In the genomic region with DNA sequence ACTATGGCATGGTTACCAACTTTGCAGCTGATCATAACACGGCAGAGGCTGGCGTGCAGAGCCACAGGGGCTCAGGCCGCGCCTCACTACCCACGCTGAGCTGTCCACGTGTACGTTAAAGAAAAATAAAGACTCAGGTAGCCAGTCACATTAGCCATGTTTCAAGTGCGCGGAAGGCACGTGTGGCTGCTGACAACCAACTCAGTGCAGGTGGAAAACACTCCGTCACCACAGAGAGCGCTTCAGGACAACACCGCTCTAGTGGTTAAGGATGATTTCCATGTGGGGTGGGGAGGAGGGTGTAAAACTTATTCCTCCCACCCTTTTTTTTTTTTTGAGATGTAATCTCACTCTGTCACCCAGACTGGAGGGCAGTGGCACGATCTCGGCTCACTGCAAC, we compare ENCODE assay signal across 20 cellular contexts.
"Had no signal": no experiment of that assay in that cellular context is flagged by ENCODE, and none has a peak within 500 bp of the region (broad histone marks: within the 10 kb centered on the region; RNA-seq: fewer than 3 reads in every experiment).

No MANE protein-coding gene starts in this region.

- H3K9me3 Mint-ChIP-seq: activated naive CD4-positive, alpha-beta T cell treated with anti-CD3 and anti-CD28 coated beads, Interleukin-2, amount 50 U/mL, for 24 hours; mesothelial cell of epicardium; natural killer cell treated with Interleukin-12 subunit alpha and Interleukin-12 subunit beta and Interleukin-15 and Interleukin-18, amount 100 ng/mL, for 72 hours had no signal

- DNase-seq: activated CD4-positive, alpha-beta T cell treated with anti-CD3 and anti-CD28 coated beads for 1 hour; activated CD8-positive, alpha-beta memory T cell treated with anti-CD3 and anti-CD28 coated beads for 24 hours; activated CD8-positive, alpha-beta memory T cell treated with anti-CD3 and anti-CD28 coated beads, Interleukin-2, amount 50 U/mL, for 48 hours; activated gamma-delta T cell; activated T-cell treated with anti-CD3 and anti-CD28 coated beads, Interleukin-2, amount 50 U/mL, for 48 hours; dorsolateral prefrontal cortex; erythroblast; gastrocnemius medialis; heart left ventricle; nucleus accumbens; stimulated activated CD4-positive, alpha-beta T cell treated with anti-CD3 and anti-CD28 coated beads, Interleukin-12 subunit alpha, Interleukin-12 subunit beta, amount 100 ng/mL, for 4 hours; stimulated activated CD4-positive, alpha-beta T cell treated with anti-CD3 and anti-CD28 coated beads, Interleukin-2, amount 100 ng/mL, for 24 hours; stimulated activated naive CD8-positive, alpha-beta T cell treated with anti-CD3 and anti-CD28 coated beads, Interleukin-15, Interleukin-2, amounts not matched to agents 100 U/mL and 50 U/mL, for 24 hours; substantia nigra; WERI-Rb-1 had no signal

- H3K27ac ChIP-seq: heart left ventricle, WERI-Rb-1 had no signal

- H3K36me3 Mint-ChIP-seq: activated naive CD4-positive, alpha-beta T cell treated with anti-CD3 and anti-CD28 coated beads, Interleukin-2, amount 50 U/mL, for 24 hours had no signal

- ATAC-seq: gastrocnemius medialis; heart left ventricle; natural killer cell treated with Interleukin-12 subunit alpha and Interleukin-12 subunit beta and Interleukin-15 and Interleukin-18, amount 100 ng/mL, for 72 hours; stimulated activated naive CD8-positive, alpha-beta T cell treated with anti-CD3 and anti-CD28 coated beads, Interleukin-15, Interleukin-2, amounts not matched to agents 100 U/mL and 50 U/mL, for 24 hours had no signal

- H3K4me3 Mint-ChIP-seq: activated naive CD4-positive, alpha-beta T cell treated with anti-CD3 and anti-CD28 coated beads, Interleukin-2, amount 50 U/mL, for 24 hours; mesothelial cell of epicardium; natural killer cell treated with Interleukin-12 subunit alpha and Interleukin-12 subunit beta and Interleukin-15 and Interleukin-18, amount 100 ng/mL, for 72 hours had no signal

- H3K27ac Mint-ChIP-seq: activated naive CD4-positive, alpha-beta T cell treated with anti-CD3 and anti-CD28 coated beads, Interleukin-2, amount 50 U/mL, for 24 hours; natural killer cell treated with Interleukin-12 subunit alpha and Interleukin-12 subunit beta and Interleukin-15 and Interleukin-18, amount 100 ng/mL, for 72 hours had no signal

- H3K4me3 ChIP-seq: cardiac muscle cell, dorsolateral prefrontal cortex, gastrocnemius medialis, heart left ventricle, tibial nerve had no signal

- H3K27me3 Mint-ChIP-seq: activated naive CD4-positive, alpha-beta T cell treated with anti-CD3 and anti-CD28 coated beads, Interleukin-2, amount 50 U/mL, for 24 hours; natural killer cell treated with Interleukin-12 subunit alpha and Interleukin-12 subunit beta and Interleukin-15 and Interleukin-18, amount 100 ng/mL, for 72 hours had no signal

- H3K9me3 ChIP-seq: gastrocnemius medialis, heart left ventricle, tibial nerve had no signal

- H3K27me3 ChIP-seq: cardiac muscle cell, dorsolateral prefrontal cortex, gastrocnemius medialis, heart left ventricle, tibial nerve had no signal
